ENCODE assay signal across 17 cellular contexts in genomic region chr3:159273070-159273469, GRCh38.
"Had no signal": no experiment of that assay in that cellular context is flagged by ENCODE, and none has a peak within 500 bp of the region (broad histone marks: within the 10 kb centered on the region; RNA-seq: fewer than 3 reads in every experiment).

No MANE protein-coding gene starts in this region.

- H3K4me2 ChIP-seq: neural progenitor cell had no signal

- H3K36me3 Mint-ChIP-seq: activated naive CD8-positive, alpha-beta T cell; memory B cell; neural progenitor cell; WTC11 had no signal

- H3K9me3 Mint-ChIP-seq: memory B cell, neural progenitor cell, WTC11 had no signal

- H3K4me3 ChIP-seq: adrenal gland, ascending aorta, esophagus squamous epithelium, gastrocnemius medialis, mucosa of descending colon, neural progenitor cell, upper lobe of right lung had no signal

- H3K9ac ChIP-seq: neural progenitor cell had no signal

- H3K9me3 ChIP-seq: adrenal gland, ascending aorta, esophagus squamous epithelium, gastrocnemius medialis, mucosa of descending colon, upper lobe of right lung had no signal

- H3K27me3 ChIP-seq: adrenal gland, ascending aorta, esophagus squamous epithelium, gastrocnemius medialis had no signal

- H3K4me1 Mint-ChIP-seq: memory B cell, neural progenitor cell, WTC11 had no signal

- H3K4me1 ChIP-seq: adrenal gland, ascending aorta, esophagus squamous epithelium, gastrocnemius medialis, neural progenitor cell, upper lobe of right lung had no signal

- H3K27ac Mint-ChIP-seq: activated naive CD8-positive, alpha-beta T cell; memory B cell; neural progenitor cell; progenitor cell of endocrine pancreas; WTC11 had no signal

- H2AFZ ChIP-seq: neural progenitor cell had no signal

- DNase-seq: activated T-cell treated with anti-CD3 and anti-CD28 coated beads, Interleukin-2, amount 50 U/mL, for 1 hour; central memory CD4-positive, alpha-beta T cell; esophagus squamous epithelium; gastrocnemius medialis; retina; stimulated activated CD4-positive, alpha-beta T cell treated with anti-CD3 and anti-CD28 coated beads, Interleukin-2, amount 100 ng/mL, for 48 hours; stimulated activated naive CD4-positive, alpha-beta T cell; T-helper 9 cell; upper lobe of right lung had no signal

- H3K36me3 ChIP-seq: adrenal gland, ascending aorta, esophagus squamous epithelium, gastrocnemius medialis, neural progenitor cell, upper lobe of right lung had no signal

- H3K4me3 Mint-ChIP-seq: activated naive CD8-positive, alpha-beta T cell; memory B cell; neural progenitor cell; WTC11 had no signal

- H3K27ac ChIP-seq: adrenal gland, ascending aorta, esophagus squamous epithelium, gastrocnemius medialis, neural progenitor cell, upper lobe of right lung had no signal
